28 cellular contexts compared by ENCODE assay signal in the genomic region with DNA sequence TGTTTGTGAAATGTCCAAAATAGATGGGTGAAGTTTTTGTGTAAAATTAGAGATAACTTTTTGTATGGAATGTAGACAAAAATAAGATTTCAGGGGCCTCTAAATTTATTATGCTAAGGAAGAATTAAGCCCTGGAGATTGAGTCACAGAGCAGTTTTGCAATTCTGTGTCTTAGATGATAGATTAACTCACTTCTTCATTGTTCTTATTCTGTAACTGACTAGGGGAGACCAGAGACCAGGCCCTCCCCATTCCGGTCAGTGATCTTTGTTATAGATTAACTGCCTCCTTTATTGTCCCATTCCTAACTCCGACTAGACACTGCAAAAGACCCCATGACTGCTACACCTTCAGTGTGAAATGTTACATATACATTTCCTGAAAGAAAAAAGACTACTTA.
"Had no signal": no experiment of that assay in that cellular context is flagged by ENCODE, and none has a peak within 500 bp of the region (broad histone marks: within the 10 kb centered on the region; RNA-seq: fewer than 3 reads in every experiment).

No MANE protein-coding gene starts in this region.

- H3K4me3 ChIP-seq: adrenal gland, breast epithelium, SK-N-MC had no signal

- H3K4me1 ChIP-seq: adrenal gland, breast epithelium had no signal

- H3K27me3 ChIP-seq: adrenal gland, breast epithelium had no signal

- ATAC-seq: activated CD8-positive, alpha-beta T cell treated with anti-CD3 and anti-CD28 coated beads for 36 hours; activated T-cell treated with anti-CD3 and anti-CD28 coated beads, Interleukin-2, amount 50 U/mL, for 72 hours; Panc1; Right ventricle myocardium inferior; T-cell had no signal

- H3K9me3 ChIP-seq: adrenal gland, breast epithelium had no signal

- DNase-seq: activated CD4-positive, alpha-beta T cell treated with anti-CD3 and anti-CD28 coated beads, Interleukin-2, amount 50 U/mL, for 1 hour; activated CD4-positive, CD25-positive, alpha-beta regulatory T cell; activated CD8-positive, alpha-beta memory T cell treated with anti-CD3 and anti-CD28 coated beads, Interleukin-2, amount 50 U/mL, for 4 hours; activated CD8-positive, alpha-beta T cell treated with anti-CD3 and anti-CD28 coated beads for 36 hours; activated gamma-delta T cell treated with Interleukin-2 at 50 U/mL for 16 hours; activated naive CD4-positive, alpha-beta T cell treated with anti-CD3 and anti-CD28 coated beads, Interleukin-2, amount 10 ng/mL, durations not matched to agents 7 days and 5 days; activated naive CD8-positive, alpha-beta T cell treated with anti-CD3 and anti-CD28 coated beads for 36 hours; activated T-cell treated with anti-CD3 and anti-CD28 coated beads, Interleukin-2, amount 50 U/mL, for 72 hours; adrenal gland; anterior cingulate cortex; NCI-H1105; NCI-H1436; NCI-H1694 treated with DMSO at 0.1 percent for 48 hours; NCI-H2029 treated with DMSO at 0.1 percent for 48 hours; NCI-H510A treated with DMSO at 0.1 percent for 48 hours; NCI-H69; NK-92 treated with Interleukin-12 subunit alpha and Interleukin-12 subunit beta, amount 100 ng/mL, for 24 hours; OCI-M1; RPMI8226; T-cell; T-helper 2 cell; T1000 had no signal

- H3K36me3 ChIP-seq: adrenal gland, breast epithelium had no signal

- H3K4me2 ChIP-seq: KMS-11 had no signal

- H3K27ac ChIP-seq: adrenal gland, breast epithelium, KMS-11, SK-N-MC, VCaP had no signal

- H3K9ac ChIP-seq: KMS-11 had no signal
